16 cellular contexts compared by ENCODE assay signal in genomic region chr2:159155791-159156190, GRCh38.
DNase-seq lines count a peak whose midpoint lies in the region; ATAC-seq, FAIRE-seq and TF ChIP-seq lines count a peak whose summit lies in the region.
"Had no signal": no experiment of that assay in that cellular context is flagged by ENCODE, and none has a peak within 500 bp of the region (broad histone marks: within the 10 kb centered on the region; RNA-seq: fewer than 3 reads in every experiment).

No MANE protein-coding gene starts in this region.

- no peak for TF ChIP-seq POLR2A in K562 (conservative IDR thresholded peaks at IDR 0.05)
- TF ChIP-seq POLR2A in suprapubic skin (IDR thresholded peaks at IDR 0.05) = no peak
- no peak for TF ChIP-seq POLR2A in vagina (IDR thresholded peaks at IDR 0.05)
- no peak for TF ChIP-seq POLR2A in gastroesophageal sphincter (IDR thresholded peaks at IDR 0.05)

- H3K36me3 ChIP-seq in K562 (ENCODE audit: control insufficient read depth, insufficient read depth, low read length) = no peaks in the 10 kb centered on the region
- peaks cover 2% of the 10 kb centered on the region for H3K36me3 ChIP-seq in suprapubic skin
- no peaks in the 10 kb centered on the region for H3K36me3 ChIP-seq in vagina
- H3K36me3 ChIP-seq in gastroesophageal sphincter = peaks cover 0 to 34% of the 10 kb centered on the region in 2 donors

- no peaks in the 10 kb centered on the region for H4K20me1 ChIP-seq in K562 (replicated peaks; ENCODE audit: control insufficient read depth, insufficient read depth, low read length)

- H3K4me1 ChIP-seq in K562 (replicated peaks in 1 of 2; ENCODE audit: control insufficient read depth in 2 of 2, insufficient read depth in 2 of 2, low read length in 2 of 2) = peaks cover 4 to 6% of the 10 kb centered on the region in 2 experiments; a peak in 2 of 5 replicates
- peaks cover 83% of the 10 kb centered on the region for H3K4me1 ChIP-seq in suprapubic skin
- peaks cover 57% of the 10 kb centered on the region for H3K4me1 ChIP-seq in vagina
- H3K4me1 ChIP-seq in gastroesophageal sphincter = peaks cover 0 to 75% (median 0%) of the 10 kb centered on the region in 3 donors

- intact Hi-C loops in K562 (cut with micrococcal nuclease) = no loop called here
- intact Hi-C loops in vagina (cut with DNase I) = no loop called here

- H3K4me2 ChIP-seq in K562 (ENCODE audit: insufficient read depth, low read length) = no peak overlapping the region

- no peak for TF ChIP-seq EP300 in K562 (IDR thresholded peaks at IDR 0.05; ENCODE audit: low read length)
- TF ChIP-seq EP300 in suprapubic skin (IDR thresholded peaks at IDR 0.05) = no peak
- TF ChIP-seq EP300 in gastroesophageal sphincter (IDR thresholded peaks at IDR 0.05) = no peak

- H2AFZ ChIP-seq in K562 (ENCODE audit: low read depth, low read length) = no peak overlapping the region

- BruUV-seq in K562 (replicated peaks; lab: Mats Ljungman, UMichigan) = no TSS peak

- in situ Hi-C loops in K562 (cut with MboI) = no loop called here

- no peaks in the 10 kb centered on the region for H3K79me2 ChIP-seq in K562 (ENCODE audit: control insufficient read depth, insufficient read depth, low read length)

- H3K4me3 ChIP-seq in K562 (no peak overlapping the region), suprapubic skin (no peak overlapping the region), vagina (no peak overlapping the region), gastroesophageal sphincter (no peak overlapping the region)

- TF ChIP-seq CTCF in K562 (IDR thresholded peaks at IDR 0.05 in 2 of 3, conservative IDR thresholded peaks at IDR 0.05 in 1 of 3; ENCODE audit: insufficient read depth in 2 of 3, low read depth in 1 of 3, low read length in 3 of 3) (no peak), suprapubic skin (IDR thresholded peaks at IDR 0.05) (no peak), vagina (IDR thresholded peaks at IDR 0.05) (no peak), gastroesophageal sphincter (IDR thresholded peaks at IDR 0.05) (no peak)

- ATAC-seq in K562 = no peak
- ATAC-seq in left lobe of liver = peak; percentile 65
- ATAC-seq in HG02571 (IDR thresholded peaks at IDR 0.05; ENCODE audit: unreplicated experiment) = no peak
- ATAC-seq in gastroesophageal sphincter = no peak
- ATAC-seq: activated T-cell treated with anti-CD3 and anti-CD28 coated beads, Interleukin-2, amount 50 U/mL, for 72 hours had no signal

- WGBS in K562 (ENCODE audit: insufficient coverage, low coverage, missing lambda C conversion rate) = 26% methylated on average over 1 of the region's 1 CpG
- WGBS in suprapubic skin = 54% methylated on average over 1 of the region's 1 CpG
- WGBS in gastroesophageal sphincter (ENCODE audit: low coverage in 1 of 2), 2 donors = 82 to 100% methylated on average over 1 of the region's 1 CpG

- CTCF ChIA-PET in K562 (lab: Yijun Ruan, JAX; ENCODE audit: low intra/inter-chr PET ratio) = no interaction called here

- H3K27me3 ChIP-seq in K562 (ENCODE audit: control insufficient read depth in 2 of 2, insufficient read depth in 2 of 2, low read length in 2 of 2) (peaks cover 0 to 37% of the 10 kb centered on the region in 2 experiments; a peak in 4 of 5 replicates), suprapubic skin (no peaks in the 10 kb centered on the region), vagina (no peaks in the 10 kb centered on the region), gastroesophageal sphincter (no peaks in the 10 kb centered on the region)

- H3K9me3 ChIP-seq in K562 (replicated peaks; ENCODE audit: control insufficient read depth, insufficient read depth, low read depth, low read length) = no peaks in the 10 kb centered on the region
- no peaks in the 10 kb centered on the region for H3K9me3 ChIP-seq in suprapubic skin
- H3K9me3 ChIP-seq in vagina = no peaks in the 10 kb centered on the region
- H3K9me3 ChIP-seq in gastroesophageal sphincter = no peaks in the 10 kb centered on the region
- H3K9me3 ChIP-seq: Caco-2 had no signal

- no peak overlapping the region for H3K9ac ChIP-seq in K562 (ENCODE audit: insufficient read depth in 1 of 2, low read depth in 2 of 2, low read length in 2 of 2)

- no peak overlapping the region for H3K27ac ChIP-seq in K562 (ENCODE audit: extremely low read depth, low read depth, low read length)
- H3K27ac ChIP-seq in suprapubic skin = peak overlapping the region; percentile 89
- no peak overlapping the region for H3K27ac ChIP-seq in vagina
- H3K27ac ChIP-seq in gastroesophageal sphincter = no peak overlapping the region

- no peak for TF ChIP-seq RAD21 in K562 (CRISPR knock-in tag; conservative IDR thresholded peaks at IDR 0.05 in 1 of 2, IDR thresholded peaks at IDR 0.05 in 1 of 2)

- POLR2A ChIA-PET in K562 (lab: Yijun Ruan, JAX) = interaction anchor here (7.5 kb wide), 1 partner anchor 8 kb away, joined by 48 read pairs; no protein-coding TSS in a partner anchor

- no peak for FAIRE-seq in K562 (lab: Jason Lieb, UNC)

- no peaks in the 10 kb centered on the region for H3K9me1 ChIP-seq in K562 (ENCODE audit: control insufficient read depth, insufficient read depth, low read length)

- DNase-seq in NCI-H146 treated with DMSO at 0.1 percent for 48 hours (lab: John Stamatoyannopoulos, UW; ENCODE audit: unreplicated experiment) = peak; percentile 20
- no peak for DNase-seq in K562 (ENCODE audit: extremely low read depth in 1 of 4, low spot score in 3 of 4)
- DNase-seq in left lobe of liver (ENCODE audit: low spot score) = no peak
- DNase-seq in suprapubic skin (ENCODE audit: low spot score in 2 of 2) = no peak
- no peak for DNase-seq in amniotic stem cell (lab: John Stamatoyannopoulos, UW)
- DNase-seq in vagina (ENCODE audit: extremely low spot score in 2 of 2) = no peak
- DNase-seq: activated CD4-positive, CD25-positive, alpha-beta regulatory T cell; activated T-cell treated with anti-CD3 and anti-CD28 coated beads, Interleukin-2, amount 50 U/mL, for 72 hours; cortex of kidney; foreskin fibroblast; NCI-H774; stimulated activated CD4-positive, alpha-beta T cell treated with anti-CD3 and anti-CD28 coated beads, Interleukin-2, amount 100 ng/mL, for 24 hours; stimulated activated naive CD4-positive, alpha-beta T cell treated with Interleukin-2 at 50 U/mL for 16 hours had no signal

TF ChIP-seq in K562, 482 proteins besides CTCF, POLR2A, EP300 and RAD21:
- TF ChIP-seq CBX8 (IDR thresholded peaks at IDR 0.05; ENCODE audit: borderline replicate concordance, extremely low read depth, low read depth, low read length, poor library complexity, severe bottlenecking) (peak; percentile 29), ELF4 (CRISPR knock-in tag; IDR thresholded peaks at IDR 0.05) (no peak)
